In genomic region chr11:31769241-31769640, GRCh38 we compare ENCODE assay signal across 22 cellular contexts. TPM values are rescaled to one million over a fixed set of nuclear protein-coding genes. Genes with fewer than 3 reads are reported as not detected.
"Had no signal": no experiment of that assay in that cellular context is flagged by ENCODE, and none has a peak within 500 bp of the region (broad histone marks: within the 10 kb centered on the region; RNA-seq: fewer than 3 reads in every experiment).

No MANE protein-coding gene starts in this region.

- H3K27me3 Mint-ChIP-seq: dendritic cell treated with granulocyte-macrophage colony-stimulating factor and Interleukin-4, amounts not matched to agents 40 ng/mL and 50 ng/mL, for 4 days; naive thymus-derived CD4-positive, alpha-beta T cell; stimulated activated memory B cell treated with anti-CD40 and anti-IgM and Interleukin-4, amounts not matched to agents 10 μg/mL and 1 μg/mL and 100 μg/mL, for 72 hours; stimulated activated naive CD8-positive, alpha-beta T cell treated with anti-CD3 and anti-CD28 coated beads, Interleukin-15, Interleukin-2, amounts not matched to agents 100 ng/mL and 50 ng/mL, for 24 hours had no signal

- H3K4me3 Mint-ChIP-seq: dendritic cell treated with granulocyte-macrophage colony-stimulating factor and Interleukin-4, amounts not matched to agents 40 ng/mL and 50 ng/mL, for 4 days; endodermal cell; naive thymus-derived CD4-positive, alpha-beta T cell; nephron progenitor cell; stimulated activated memory B cell treated with anti-CD40 and anti-IgM and Interleukin-4, amounts not matched to agents 10 μg/mL and 1 μg/mL and 100 μg/mL, for 72 hours; stimulated activated naive CD8-positive, alpha-beta T cell treated with anti-CD3 and anti-CD28 coated beads, Interleukin-15, Interleukin-2, amounts not matched to agents 100 ng/mL and 50 ng/mL, for 24 hours had no signal

- H3K27ac ChIP-seq: heart left ventricle, neutrophil, spleen, testis, tibial nerve, upper lobe of right lung, vagina had no signal

- H3K4me3 ChIP-seq: heart left ventricle, spleen, testis, tibial nerve, upper lobe of right lung, vagina had no signal

- H3K4me1 ChIP-seq: heart left ventricle, spleen, testis, tibial nerve, upper lobe of right lung, vagina had no signal

- H3K27ac Mint-ChIP-seq: dendritic cell treated with granulocyte-macrophage colony-stimulating factor and Interleukin-4, amounts not matched to agents 40 ng/mL and 50 ng/mL, for 4 days; endodermal cell; naive thymus-derived CD4-positive, alpha-beta T cell; nephron progenitor cell; stimulated activated memory B cell treated with anti-CD40 and anti-IgM and Interleukin-4, amounts not matched to agents 10 μg/mL and 1 μg/mL and 100 μg/mL, for 72 hours; stimulated activated naive CD8-positive, alpha-beta T cell treated with anti-CD3 and anti-CD28 coated beads, Interleukin-15, Interleukin-2, amounts not matched to agents 100 ng/mL and 50 ng/mL, for 24 hours had no signal

- H3K27me3 ChIP-seq: neutrophil, spleen, testis, upper lobe of right lung, vagina had no signal

- H3K9me3 Mint-ChIP-seq: dendritic cell treated with granulocyte-macrophage colony-stimulating factor and Interleukin-4, amounts not matched to agents 40 ng/mL and 50 ng/mL, for 4 days; endodermal cell; nephron progenitor cell; stimulated activated memory B cell treated with anti-CD40 and anti-IgM and Interleukin-4, amounts not matched to agents 10 μg/mL and 1 μg/mL and 100 μg/mL, for 72 hours; stimulated activated naive CD8-positive, alpha-beta T cell treated with anti-CD3 and anti-CD28 coated beads, Interleukin-15, Interleukin-2, amounts not matched to agents 100 ng/mL and 50 ng/mL, for 24 hours had no signal

- DNase-seq: endodermal cell; heart left ventricle; kidney glomerular epithelial cell; mammary epithelial cell; naive thymus-derived CD4-positive, alpha-beta T cell; nephron progenitor cell; spleen; stimulated activated CD4-positive, alpha-beta T cell treated with anti-CD3 and anti-CD28 coated beads, Interleukin-15, amount 100 ng/mL, for 24 hours; stimulated activated CD4-positive, alpha-beta T cell treated with anti-CD3 and anti-CD28 coated beads, Interleukin-1b, Interleukin-23, amount 100 ng/mL, for 48 hours; stimulated activated CD4-positive, alpha-beta T cell treated with anti-CD3 and anti-CD28 coated beads, Interleukin-4, amount 100 ng/mL, for 24 hours; testis; upper lobe of right lung had no signal

- H3K36me3 ChIP-seq: heart left ventricle, neutrophil, tibial nerve, upper lobe of right lung, vagina had no signal

- ATAC-seq: heart left ventricle; left lobe of liver; naive thymus-derived CD4-positive, alpha-beta T cell; sciatic nerve; stimulated activated memory B cell treated with anti-CD40 and anti-IgM and Interleukin-4, amounts not matched to agents 10 μg/mL and 1 μg/mL and 100 μg/mL, for 72 hours; upper lobe of right lung had no signal

- H3K9me3 ChIP-seq: heart left ventricle, neutrophil, spleen, testis, tibial nerve, upper lobe of right lung, vagina had no signal

- H3K4me1 Mint-ChIP-seq: nephron progenitor cell; stimulated activated memory B cell treated with anti-CD40 and anti-IgM and Interleukin-4, amounts not matched to agents 10 μg/mL and 1 μg/mL and 100 μg/mL, for 72 hours had no signal

RNA-seq across cellular contexts. Expression of gene PAX6, which starts 41.9 kb away (rescaled TPM):
- total RNA-seq: glomerular endothelial cell; left lobe of liver; naive thymus-derived CD4-positive, alpha-beta T cell; sciatic nerve; skeletal muscle tissue; spleen; tibial nerve; upper lobe of right lung; vagina had no signal
- polyA plus RNA-seq: heart left ventricle; mammary epithelial cell; naive thymus-derived CD4-positive, alpha-beta T cell had no signal
